Comparison of ENCODE assay signal across 26 cellular contexts in the genomic region with DNA sequence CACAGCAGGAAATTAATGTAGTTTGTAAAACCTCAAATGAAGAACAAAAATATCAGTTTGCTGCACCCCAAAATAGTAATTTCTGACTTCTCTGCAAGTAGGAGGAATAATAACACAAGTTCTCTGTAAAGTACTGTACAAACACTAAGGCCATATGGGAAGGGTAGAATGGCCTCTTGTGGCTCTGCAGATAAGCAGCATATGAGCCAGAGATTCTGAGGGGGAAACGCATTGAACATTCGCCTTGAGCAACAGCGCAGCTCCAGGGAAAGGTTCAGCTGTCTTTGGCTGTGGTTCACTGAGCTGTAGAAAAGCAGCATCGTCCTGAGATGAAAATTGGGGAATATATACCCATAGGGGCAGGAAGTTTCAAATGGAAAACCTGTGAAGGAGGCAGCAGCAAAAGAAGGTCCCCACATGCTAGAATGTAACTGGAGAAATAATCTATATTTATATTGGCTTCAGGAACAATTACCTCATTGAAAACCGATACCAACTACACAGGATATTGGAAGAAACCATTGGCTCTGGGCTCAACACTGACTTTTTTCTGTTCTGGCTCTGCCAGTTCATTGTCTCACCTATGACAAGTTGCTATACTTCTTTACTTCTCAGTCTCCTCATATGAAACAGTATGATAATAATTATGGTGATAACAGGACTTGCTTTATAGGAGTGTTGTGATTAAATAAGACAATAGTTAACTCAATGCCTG.
"Had no signal": no experiment of that assay in that cellular context is flagged by ENCODE, and none has a peak within 500 bp of the region (broad histone marks: within the 10 kb centered on the region; RNA-seq: fewer than 3 reads in every experiment).

No MANE protein-coding gene starts in this region.

- H3K4me1 Mint-ChIP-seq: stimulated activated memory B cell treated with anti-CD40 and anti-IgM and Interleukin-4, amounts not matched to agents 10 μg/mL and 1 μg/mL and 100 μg/mL, for 72 hours had no signal

- H3K4me1 ChIP-seq: colonic mucosa, esophagus muscularis mucosa, foreskin keratinocyte, gastroesophageal sphincter, heart left ventricle, prostate gland, right atrium auricular region, sigmoid colon, testis, tibial artery had no signal

- H3K27me3 ChIP-seq: colonic mucosa, esophagus muscularis mucosa, foreskin keratinocyte, gastroesophageal sphincter, heart left ventricle, hepatocyte, right atrium auricular region, sigmoid colon, testis, tibial artery had no signal

- H3K27ac ChIP-seq: colonic mucosa, esophagus muscularis mucosa, foreskin keratinocyte, gastroesophageal sphincter, heart left ventricle, hepatocyte, prostate gland, right atrium auricular region, sigmoid colon, testis, tibial artery had no signal

- H3K9me3 ChIP-seq: colonic mucosa, esophagus muscularis mucosa, gastroesophageal sphincter, heart left ventricle, prostate gland, right atrium auricular region, sigmoid colon, testis, tibial artery had no signal

- FAIRE-seq: endothelial cell of umbilical vein, kidney had no signal

- H3K4me3 Mint-ChIP-seq: memory B cell; natural killer cell; stimulated activated memory B cell treated with anti-CD40 and anti-IgM and Interleukin-4, amounts not matched to agents 10 μg/mL and 1 μg/mL and 100 μg/mL, for 72 hours; type B pancreatic cell had no signal

- H3K9me3 Mint-ChIP-seq: type B pancreatic cell had no signal

- H3K36me3 ChIP-seq: colonic mucosa, esophagus muscularis mucosa, gastroesophageal sphincter, heart left ventricle, prostate gland, right atrium auricular region, sigmoid colon, tibial artery had no signal

- H3K27ac Mint-ChIP-seq: memory B cell; natural killer cell; stimulated activated memory B cell treated with anti-CD40 and anti-IgM and Interleukin-4, amounts not matched to agents 10 μg/mL and 1 μg/mL and 100 μg/mL, for 72 hours; type B pancreatic cell had no signal

- DNase-seq: colonic mucosa; dermis blood vessel endothelial cell; effector memory CD4-positive, alpha-beta T cell; foreskin keratinocyte; heart left ventricle; kidney; natural killer cell; occipital lobe; sigmoid colon; stimulated activated CD4-positive, alpha-beta T cell treated with anti-CD3 and anti-CD28 coated beads, Interleukin-2, amount 100 ng/mL, for 24 hours; stimulated activated CD4-positive, alpha-beta T cell treated with anti-CD3 and anti-CD28 coated beads, Interleukin-4, amount 100 ng/mL, for 24 hours; stimulated activated naive CD8-positive, alpha-beta T cell treated with anti-CD3 and anti-CD28 coated beads, Interleukin-15, Interleukin-2, amounts not matched to agents 100 U/mL and 50 U/mL, for 24 hours; substantia nigra; testis; tibial artery had no signal

- H3K36me3 Mint-ChIP-seq: memory B cell; natural killer cell; stimulated activated memory B cell treated with anti-CD40 and anti-IgM and Interleukin-4, amounts not matched to agents 10 μg/mL and 1 μg/mL and 100 μg/mL, for 72 hours; type B pancreatic cell had no signal

- ATAC-seq: foreskin keratinocyte; gastroesophageal sphincter; heart left ventricle; left lobe of liver; natural killer cell; stimulated activated memory B cell treated with anti-CD40 and anti-IgM and Interleukin-4, amounts not matched to agents 10 μg/mL and 1 μg/mL and 100 μg/mL, for 72 hours; stimulated activated naive CD8-positive, alpha-beta T cell treated with anti-CD3 and anti-CD28 coated beads, Interleukin-15, Interleukin-2, amounts not matched to agents 100 U/mL and 50 U/mL, for 24 hours had no signal

- H3K4me3 ChIP-seq: colonic mucosa, esophagus muscularis mucosa, gastroesophageal sphincter, heart left ventricle, hepatocyte, lung, prostate gland, right atrium auricular region, sigmoid colon, testis, tibial artery had no signal
